In genomic region chr13:20119960-20120359, GRCh38 we compare ENCODE assay signal across 8 cellular contexts. TPM values are rescaled to one million over a fixed set of nuclear protein-coding genes. Genes with fewer than 3 reads are reported as not detected.
DNase-seq lines count a peak whose midpoint lies in the region; ATAC-seq, FAIRE-seq and TF ChIP-seq lines count a peak whose summit lies in the region.

No MANE protein-coding gene starts in this region.

- H3K4me3 ChIP-seq in breast epithelium = peak overlapping the region; percentile 18 to 39 (median 29)
- no peak overlapping the region for H3K4me3 ChIP-seq in astrocyte (ENCODE audit: insufficient read depth, low read depth, low read length)
- peak overlapping the region; percentile 47 for H3K4me3 ChIP-seq in mononuclear cell (ENCODE audit: low read length)
- H3K4me3 ChIP-seq in transverse colon = peak overlapping the region in 3 of 4 donors; percentile 23 to 75 (median 30)

- no peaks in the 10 kb centered on the region for H4K20me1 ChIP-seq in astrocyte (ENCODE audit: insufficient read depth, low read length)

- no TSS peak for BruUV-seq in MCF 10A (replicated peaks; lab: Mats Ljungman, UMichigan)

- no peak for TF ChIP-seq EP300 in transverse colon (IDR thresholded peaks at IDR 0.05; ENCODE audit: low read depth)

- WGBS in transverse colon (ENCODE audit: low coverage in 1 of 2), 2 donors = 75 to 83% methylated on average over 1 to 3 of the region's 3 CpGs

- peaks cover 6% of the 10 kb centered on the region for H3K4me1 Mint-ChIP-seq in MCF 10A (ENCODE audit: insufficient read depth, unreplicated experiment)
- H3K4me1 Mint-ChIP-seq in astrocyte (ENCODE audit: low read depth, unreplicated experiment) = peaks cover 2% of the 10 kb centered on the region

- H3K27me3 Mint-ChIP-seq in MCF 10A (ENCODE audit: insufficient read depth, unreplicated experiment) (no peaks in the 10 kb centered on the region), astrocyte (ENCODE audit: low read depth, unreplicated experiment) (peaks cover 8% of the 10 kb centered on the region)

- H2AFZ ChIP-seq in astrocyte (ENCODE audit: low read depth, low read length) = no peak overlapping the region

- in situ Hi-C loops in transverse colon (cut with MboI; ENCODE audit: low pct_ligation_motif_present in 1 of 4, low pct_unique_long_range_greater_than_20kb in 1 of 4, low sequenced_read_pairs in 3 of 4) = no loop called here

- H3K9me3 Mint-ChIP-seq in MCF 10A (ENCODE audit: unreplicated experiment) = no peaks in the 10 kb centered on the region
- H3K9me3 Mint-ChIP-seq in astrocyte (ENCODE audit: unreplicated experiment) = peaks cover 1% of the 10 kb centered on the region

- no peaks in the 10 kb centered on the region for H3K4me1 ChIP-seq in breast epithelium
- H3K4me1 ChIP-seq in astrocyte (ENCODE audit: insufficient read depth, low read length) = peaks cover 7% of the 10 kb centered on the region
- peaks cover 23% of the 10 kb centered on the region for H3K4me1 ChIP-seq in mononuclear cell (ENCODE audit: insufficient read depth, low read length)
- peaks cover 0 to 28% (median 22%) of the 10 kb centered on the region in 4 donors for H3K4me1 ChIP-seq in transverse colon

- intact Hi-C loops in breast epithelium (cut with DNase I; ENCODE audit: low total_unique reads) (no loop called here), MCF 10A (cut with micrococcal nuclease) (no loop called here), transverse colon (cut with DNase I; ENCODE audit: low total_unique reads) (no loop called here), left colon (cut with DNase I, micrococcal nuclease) (no loop called here)

- no peaks in the 10 kb centered on the region for H3K79me2 ChIP-seq in astrocyte (ENCODE audit: insufficient read depth, low read length)

- peak overlapping the region; percentile 5 for H3K4me2 ChIP-seq in astrocyte (ENCODE audit: low read length)

- H3K27me3 ChIP-seq in breast epithelium = no peaks in the 10 kb centered on the region
- peaks cover 2% of the 10 kb centered on the region for H3K27me3 ChIP-seq in astrocyte (ENCODE audit: insufficient read depth, low read length)
- H3K27me3 ChIP-seq in mononuclear cell (ENCODE audit: insufficient read depth, low read length) = no peaks in the 10 kb centered on the region
- H3K27me3 ChIP-seq in transverse colon = no peaks in the 10 kb centered on the region

- CTCF ChIA-PET in MCF 10A (lab: Yijun Ruan, JAX) = no interaction called here

- no peak for TF ChIP-seq POLR2A in breast epithelium (IDR thresholded peaks at IDR 0.05)
- TF ChIP-seq POLR2A in transverse colon (IDR thresholded peaks at IDR 0.05) = no peak

- TF ChIP-seq CTCF in breast epithelium (IDR thresholded peaks at IDR 0.05) (no peak), MCF 10A (IDR thresholded peaks at IDR 0.05; ENCODE audit: unreplicated experiment) (no peak), astrocyte (IDR thresholded peaks at IDR 0.05; ENCODE audit: insufficient read depth, low read depth, low read length) (no peak), transverse colon (IDR thresholded peaks at IDR 0.05) (no peak)

- POLR2A ChIA-PET in MCF 10A (lab: Yijun Ruan, JAX) = interaction anchor here (1.5 kb wide), 1 partner anchor 11 kb away, joined by 4 read pairs; no protein-coding TSS in a partner anchor

- FAIRE-seq in astrocyte (lab: Jason Lieb, UNC) = peak; percentile 17

- H3K27ac ChIP-seq in breast epithelium (peak overlapping the region in 1 of 2 donors; percentile 80), astrocyte (ENCODE audit: low read depth, low read length) (no peak overlapping the region), transverse colon (peak overlapping the region; percentile 82 to 94 (median 90))

- ATAC-seq in left colon = no peak

- H3K4me3 Mint-ChIP-seq in MCF 10A (ENCODE audit: unreplicated experiment) (no peak overlapping the region), astrocyte (ENCODE audit: unreplicated experiment) (peak overlapping the region; percentile 67)

- no peak for DNase-seq in breast epithelium (ENCODE audit: low spot score in 2 of 2)
- DNase-seq in MCF 10A (ENCODE audit: unreplicated experiment) = no peak
- no peak for DNase-seq in astrocyte (ENCODE audit: low read depth)
- DNase-seq in transverse colon = no peak
- DNase-seq in cerebellar cortex (ENCODE audit: low spot score) = no peak
- DNase-seq in left colon = no peak
- no peak for DNase-seq in NCI-H146 treated with DMSO at 0.1 percent for 48 hours (lab: John Stamatoyannopoulos, UW; ENCODE audit: unreplicated experiment)

- H3K9me3 ChIP-seq in breast epithelium (no peaks in the 10 kb centered on the region), astrocyte (ENCODE audit: insufficient read depth, low read depth, low read length) (no peaks in the 10 kb centered on the region), mononuclear cell (ENCODE audit: low read depth, low read length) (no peaks in the 10 kb centered on the region), transverse colon (no peaks in the 10 kb centered on the region)

- H3K36me3 ChIP-seq in breast epithelium = no peaks in the 10 kb centered on the region
- H3K36me3 ChIP-seq in astrocyte (ENCODE audit: insufficient read depth, low read length) = no peaks in the 10 kb centered on the region
- no peaks in the 10 kb centered on the region for H3K36me3 ChIP-seq in transverse colon

- H3K9ac ChIP-seq in astrocyte (ENCODE audit: low read length) = no peak overlapping the region

- H3K36me3 Mint-ChIP-seq in MCF 10A (ENCODE audit: insufficient read depth, unreplicated experiment) = no peaks in the 10 kb centered on the region
- no peaks in the 10 kb centered on the region for H3K36me3 Mint-ChIP-seq in astrocyte (ENCODE audit: low read depth, unreplicated experiment)

- H3K27ac Mint-ChIP-seq in MCF 10A (ENCODE audit: low read depth, unreplicated experiment) = no peak overlapping the region
- peak overlapping the region; percentile 84 for H3K27ac Mint-ChIP-seq in astrocyte (ENCODE audit: unreplicated experiment)

RNA-seq across cellular contexts. Expression of gene GJA3, which starts 40.9 kb away (rescaled TPM):
- under 1 TPM in 1 of 3 donors, not detected in 2; 0.29 TPM for total RNA-seq in breast epithelium
- 3.0 and 4.7 TPM in 2 replicates for total RNA-seq in MCF 10A (2022)
- 0.59 and 0.72 TPM in 2 replicates for total RNA-seq in astrocyte
- under 0.01 TPM for total RNA-seq in mononuclear cell
- under 1 TPM in 1 of 4 donors, not detected in 3; 0.14 TPM for total RNA-seq in transverse colon
- total RNA-seq in left colon = not detected
